Comparison of ENCODE assay signal across 1 cellular context in the genomic region with DNA sequence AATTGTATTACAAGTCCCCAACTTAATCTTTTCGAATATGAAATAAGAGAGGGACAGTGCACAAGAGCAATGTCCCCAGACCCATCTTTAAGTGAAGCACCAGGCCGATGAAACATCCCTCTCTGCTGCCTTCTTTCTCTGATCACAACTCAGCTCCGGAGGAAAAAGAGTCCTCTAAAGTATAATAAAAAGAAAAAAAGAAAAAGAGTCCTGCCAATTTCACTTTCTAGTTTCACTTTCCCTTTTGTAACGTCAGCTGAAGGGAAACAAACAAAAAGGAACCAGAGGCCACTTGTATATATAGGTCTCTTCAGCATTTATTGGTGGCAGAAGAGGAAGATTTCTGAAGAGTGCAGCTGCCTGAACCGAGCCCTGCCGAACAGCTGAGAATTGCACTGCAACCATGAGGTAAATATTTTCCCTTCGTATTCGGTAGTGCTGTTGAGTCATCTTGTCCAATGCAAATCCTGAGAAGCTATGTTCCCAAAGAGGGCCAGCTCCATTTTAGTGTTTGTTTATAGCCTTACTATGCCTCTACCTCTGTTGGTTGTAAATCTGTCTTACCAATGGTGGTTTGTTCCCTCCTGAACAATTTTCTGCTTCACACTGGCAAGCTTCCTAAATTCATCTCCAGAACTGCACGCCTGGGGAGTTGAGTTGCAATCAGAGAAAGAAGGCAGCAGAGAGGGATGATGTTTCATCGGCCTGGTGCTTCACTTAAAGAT.
TF ChIP-seq lines count a peak whose summit lies in the region.

A gene with protein sequence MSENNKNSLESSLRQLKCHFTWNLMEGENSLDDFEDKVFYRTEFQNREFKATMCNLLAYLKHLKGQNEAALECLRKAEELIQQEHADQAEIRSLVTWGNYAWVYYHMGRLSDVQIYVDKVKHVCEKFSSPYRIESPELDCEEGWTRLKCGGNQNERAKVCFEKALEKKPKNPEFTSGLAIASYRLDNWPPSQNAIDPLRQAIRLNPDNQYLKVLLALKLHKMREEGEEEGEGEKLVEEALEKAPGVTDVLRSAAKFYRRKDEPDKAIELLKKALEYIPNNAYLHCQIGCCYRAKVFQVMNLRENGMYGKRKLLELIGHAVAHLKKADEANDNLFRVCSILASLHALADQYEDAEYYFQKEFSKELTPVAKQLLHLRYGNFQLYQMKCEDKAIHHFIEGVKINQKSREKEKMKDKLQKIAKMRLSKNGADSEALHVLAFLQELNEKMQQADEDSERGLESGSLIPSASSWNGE (plus strand): TSS at position 326 of the 725 bp plus-strand sequence. CDS start 78 bp downstream, at position 404.

TF ChIP-seq in liver, 16 proteins besides CTCF, POLR2A, EP300 and RAD21 (continued from another document):
- TF ChIP-seq, protein P1, sequence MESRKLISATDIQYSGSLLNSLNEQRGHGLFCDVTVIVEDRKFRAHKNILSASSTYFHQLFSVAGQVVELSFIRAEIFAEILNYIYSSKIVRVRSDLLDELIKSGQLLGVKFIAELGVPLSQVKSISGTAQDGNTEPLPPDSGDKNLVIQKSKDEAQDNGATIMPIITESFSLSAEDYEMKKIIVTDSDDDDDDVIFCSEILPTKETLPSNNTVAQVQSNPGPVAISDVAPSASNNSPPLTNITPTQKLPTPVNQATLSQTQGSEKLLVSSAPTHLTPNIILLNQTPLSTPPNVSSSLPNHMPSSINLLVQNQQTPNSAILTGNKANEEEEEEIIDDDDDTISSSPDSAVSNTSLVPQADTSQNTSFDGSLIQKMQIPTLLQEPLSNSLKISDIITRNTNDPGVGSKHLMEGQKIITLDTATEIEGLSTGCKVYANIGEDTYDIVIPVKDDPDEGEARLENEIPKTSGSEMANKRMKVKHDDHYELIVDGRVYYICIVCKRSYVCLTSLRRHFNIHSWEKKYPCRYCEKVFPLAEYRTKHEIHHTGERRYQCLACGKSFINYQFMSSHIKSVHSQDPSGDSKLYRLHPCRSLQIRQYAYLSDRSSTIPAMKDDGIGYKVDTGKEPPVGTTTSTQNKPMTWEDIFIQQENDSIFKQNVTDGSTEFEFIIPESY (IDR thresholded peaks at IDR 0.05) = no peak
- TF ChIP-seq JUND (IDR thresholded peaks at IDR 0.05) = peak in 1 of 2 donors; percentile 52
- TF ChIP-seq RXRA (IDR thresholded peaks at IDR 0.05) = peak in 1 of 2 donors; percentile 13
- peak; percentile 70 for TF ChIP-seq YY1 (IDR thresholded peaks at IDR 0.05)
